Comparison of ENCODE assay signal across 34 cellular contexts in the genomic region with DNA sequence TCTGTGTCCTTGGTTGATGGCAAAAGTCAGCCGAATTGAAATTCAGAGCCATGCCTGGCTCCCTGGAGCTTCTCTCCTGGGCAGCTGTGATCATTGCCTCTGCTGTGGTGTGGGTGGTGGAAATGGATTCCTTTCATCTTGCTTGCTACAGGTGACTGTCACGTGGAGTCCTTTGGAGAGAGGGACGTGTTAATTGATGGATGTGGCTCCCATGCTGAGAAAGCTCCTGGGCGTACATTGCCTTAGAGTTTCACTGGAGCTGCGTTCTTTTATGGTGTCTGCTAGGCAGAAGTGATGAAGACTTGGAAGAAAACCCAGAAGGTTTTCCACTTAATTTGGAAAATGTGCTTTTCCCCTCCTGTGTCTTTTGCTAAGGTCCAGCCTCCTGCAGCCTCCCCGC.
"Had no signal": no experiment of that assay in that cellular context is flagged by ENCODE, and none has a peak within 500 bp of the region (broad histone marks: within the 10 kb centered on the region; RNA-seq: fewer than 3 reads in every experiment).

No MANE protein-coding gene starts in this region.

- H3K27ac Mint-ChIP-seq: activated CD4-positive, alpha-beta memory T cell treated with anti-CD3 and anti-CD28 coated beads, Interleukin-2, amount 10 ng/mL, durations not matched to agents 7 days and 5 days; activated CD4-positive, alpha-beta T cell treated with anti-CD3 and anti-CD28 coated beads, Interleukin-2, amount 10 ng/mL, durations not matched to agents 7 days and 5 days; activated naive CD4-positive, alpha-beta T cell treated with anti-CD3 and anti-CD28 coated beads, Interleukin-2, amount 10 ng/mL, durations not matched to agents 7 days and 5 days; activated naive CD8-positive, alpha-beta T cell treated with anti-CD3 and anti-CD28 coated beads, Interleukin-2, amount 10 ng/mL, durations not matched to agents 7 days and 5 days; activated T-cell treated with anti-CD3 and anti-CD28 coated beads, Interleukin-2, amount 50 U/mL, for 24 hours; effector memory CD8-positive, alpha-beta T cell; mesothelial cell of epicardium; naive thymus-derived CD4-positive, alpha-beta T cell; stimulated activated naive B cell treated with anti-CD40 and anti-IgM and Interleukin-4, amounts not matched to agents 10 μg/mL and 1 μg/mL and 100 μg/mL, for 72 hours had no signal

- H3K27me3 Mint-ChIP-seq: activated CD4-positive, alpha-beta memory T cell treated with anti-CD3 and anti-CD28 coated beads, Interleukin-2, amount 10 ng/mL, durations not matched to agents 7 days and 5 days; activated CD4-positive, alpha-beta T cell treated with anti-CD3 and anti-CD28 coated beads, Interleukin-2, amount 10 ng/mL, durations not matched to agents 7 days and 5 days; activated naive CD4-positive, alpha-beta T cell treated with anti-CD3 and anti-CD28 coated beads, Interleukin-2, amount 10 ng/mL, durations not matched to agents 7 days and 5 days; activated naive CD8-positive, alpha-beta T cell treated with anti-CD3 and anti-CD28 coated beads, Interleukin-2, amount 10 ng/mL, durations not matched to agents 7 days and 5 days; activated T-cell treated with anti-CD3 and anti-CD28 coated beads, Interleukin-2, amount 50 U/mL, for 24 hours; brain; effector memory CD8-positive, alpha-beta T cell; naive thymus-derived CD4-positive, alpha-beta T cell; stimulated activated naive B cell treated with anti-CD40 and anti-IgM and Interleukin-4, amounts not matched to agents 10 μg/mL and 1 μg/mL and 100 μg/mL, for 72 hours had no signal

- H3K9me3 ChIP-seq: ascending aorta, pancreas, prostate gland, suprapubic skin, tibial nerve had no signal

- H3K4me1 Mint-ChIP-seq: activated naive CD4-positive, alpha-beta T cell treated with anti-CD3 and anti-CD28 coated beads, Interleukin-2, amount 10 ng/mL, durations not matched to agents 7 days and 5 days; mesothelial cell of epicardium; naive thymus-derived CD4-positive, alpha-beta T cell; neural crest cell had no signal

- H3K4me3 ChIP-seq: ascending aorta, pancreas, prostate gland, suprapubic skin, tibial nerve had no signal

- H3K4me1 ChIP-seq: ascending aorta, pancreas, prostate gland, suprapubic skin, tibial nerve had no signal

- H3K4me3 Mint-ChIP-seq: activated CD4-positive, alpha-beta memory T cell treated with anti-CD3 and anti-CD28 coated beads, Interleukin-2, amount 10 ng/mL, durations not matched to agents 7 days and 5 days; activated CD4-positive, alpha-beta T cell treated with anti-CD3 and anti-CD28 coated beads, Interleukin-2, amount 10 ng/mL, durations not matched to agents 7 days and 5 days; activated naive CD4-positive, alpha-beta T cell treated with anti-CD3 and anti-CD28 coated beads, Interleukin-2, amount 10 ng/mL, durations not matched to agents 7 days and 5 days; activated naive CD8-positive, alpha-beta T cell treated with anti-CD3 and anti-CD28 coated beads, Interleukin-2, amount 10 ng/mL, durations not matched to agents 7 days and 5 days; activated T-cell treated with anti-CD3 and anti-CD28 coated beads, Interleukin-2, amount 50 U/mL, for 24 hours; brain; effector memory CD8-positive, alpha-beta T cell; mesothelial cell of epicardium; naive thymus-derived CD4-positive, alpha-beta T cell; neural crest cell; stimulated activated naive B cell treated with anti-CD40 and anti-IgM and Interleukin-4, amounts not matched to agents 10 μg/mL and 1 μg/mL and 100 μg/mL, for 72 hours had no signal

- ATAC-seq: effector memory CD8-positive, alpha-beta T cell; esophagus mucosa; left cardiac atrium; left ventricle myocardium superior; naive thymus-derived CD4-positive, alpha-beta T cell; pancreas; stimulated activated naive B cell treated with anti-CD40 and anti-IgM and Interleukin-4, amounts not matched to agents 10 μg/mL and 1 μg/mL and 100 μg/mL, for 72 hours had no signal

- DNase-seq: activated CD4-positive, alpha-beta memory T cell treated with anti-CD3 and anti-CD28 coated beads, Interleukin-2, amount 10 ng/mL, durations not matched to agents 7 days and 5 days; activated CD4-positive, alpha-beta T cell treated with anti-CD3 and anti-CD28 coated beads, Interleukin-2, amount 10 ng/mL, durations not matched to agents 7 days and 5 days; activated CD4-positive, CD25-positive, alpha-beta regulatory T cell treated with anti-CD3 and anti-CD28 coated beads, Interleukin-2, amount 50 U/mL, for 72 hours; activated CD8-positive, alpha-beta memory T cell treated with anti-CD3 and anti-CD28 coated beads, Interleukin-2, amount 50 U/mL, for 48 hours; activated gamma-delta T cell; activated naive CD4-positive, alpha-beta T cell treated with anti-CD3 and anti-CD28 coated beads, Interleukin-2, amount 10 ng/mL, durations not matched to agents 7 days and 5 days; activated naive CD8-positive, alpha-beta T cell treated with anti-CD3 and anti-CD28 coated beads, Interleukin-2, amount 10 ng/mL, durations not matched to agents 7 days and 5 days; activated T-cell treated with anti-CD3 and anti-CD28 coated beads, Interleukin-2, amount 50 U/mL, for 24 hours; cortex of kidney; effector memory CD8-positive, alpha-beta T cell; foreskin fibroblast; head of caudate nucleus; hippocampal formation; left cardiac atrium; left ventricle myocardium superior; naive thymus-derived CD4-positive, alpha-beta T cell; nucleus accumbens; pancreas; retina; stimulated activated CD4-positive, alpha-beta T cell treated with anti-CD3 and anti-CD28 coated beads, Interleukin-15, amount 100 ng/mL, for 24 hours; stimulated activated CD4-positive, alpha-beta T cell treated with anti-CD3 and anti-CD28 coated beads, Interleukin-2, amount 100 ng/mL, for 24 hours; stimulated activated naive B cell treated with anti-CD40 and anti-IgM and Interleukin-4, amounts not matched to agents 10 μg/mL and 1 μg/mL and 100 μg/mL, for 72 hours; T-helper 9 cell; WERI-Rb-1 had no signal

- H3K27me3 ChIP-seq: ascending aorta, pancreas, suprapubic skin, tibial nerve had no signal

- H3K9me3 Mint-ChIP-seq: activated CD4-positive, alpha-beta memory T cell treated with anti-CD3 and anti-CD28 coated beads, Interleukin-2, amount 10 ng/mL, durations not matched to agents 7 days and 5 days; activated CD4-positive, alpha-beta T cell treated with anti-CD3 and anti-CD28 coated beads, Interleukin-2, amount 10 ng/mL, durations not matched to agents 7 days and 5 days; activated naive CD4-positive, alpha-beta T cell treated with anti-CD3 and anti-CD28 coated beads, Interleukin-2, amount 10 ng/mL, durations not matched to agents 7 days and 5 days; activated T-cell treated with anti-CD3 and anti-CD28 coated beads, Interleukin-2, amount 50 U/mL, for 24 hours; brain; effector memory CD8-positive, alpha-beta T cell; mesothelial cell of epicardium; naive thymus-derived CD4-positive, alpha-beta T cell; neural crest cell had no signal

- FAIRE-seq: keratinocyte, pancreas, TTC549 had no signal

- H3K27ac ChIP-seq: ascending aorta, pancreas, prostate gland, suprapubic skin, tibial nerve, WERI-Rb-1 had no signal
